In the genomic region with DNA sequence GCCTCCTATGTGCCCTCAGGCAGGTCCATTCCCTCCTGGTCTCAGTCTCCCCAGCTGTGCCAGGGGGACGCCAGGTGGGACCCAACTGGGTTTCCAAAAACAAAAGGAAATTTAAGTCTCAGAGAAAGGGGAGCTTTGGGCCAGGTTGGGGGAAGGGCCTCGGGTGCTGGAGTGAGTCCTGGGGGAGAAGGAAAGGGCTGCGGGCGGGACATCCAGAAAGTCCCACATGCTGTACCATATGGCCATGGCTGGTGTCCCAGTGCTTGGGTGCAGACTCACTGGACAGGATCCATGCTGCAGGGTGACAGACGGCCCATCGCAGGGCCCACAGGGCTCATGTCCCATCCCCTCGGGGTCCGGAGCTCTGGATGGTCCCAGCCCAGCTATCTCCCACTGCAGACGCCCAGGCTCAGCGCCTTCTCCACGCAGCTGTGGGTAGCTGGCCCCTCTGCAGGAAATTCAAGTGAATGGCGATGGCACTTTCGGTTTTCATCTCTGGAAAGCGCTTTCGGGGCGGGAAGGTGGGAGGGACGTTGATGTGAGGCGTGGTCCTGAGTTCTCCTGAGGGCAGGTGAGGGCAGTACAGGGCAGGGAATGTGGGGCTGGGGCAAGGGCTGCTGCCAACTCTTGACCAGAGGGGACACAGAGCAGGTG, we compare ENCODE assay signal across 8 cellular contexts. TPM values are rescaled to one million over a fixed set of nuclear protein-coding genes. Genes with fewer than 3 reads are reported as not detected.
A peak's percentile ranks its signal among the peaks of the same experiment; 100 is the strongest.
DNase-seq lines count a peak whose midpoint lies in the region; ATAC-seq and TF ChIP-seq lines count a peak whose summit lies in the region.
"Not testable (repeated sequence)": the region's sequence is repeated elsewhere in the genome, so short reads cannot be mapped to it uniquely, and the experiment has no call there.
"Had no signal": no experiment of that assay in that cellular context is flagged by ENCODE, and none has a peak within 500 bp of the region (broad histone marks: within the 10 kb centered on the region; RNA-seq: fewer than 3 reads in every experiment).

No MANE protein-coding gene starts in this region.

- H3K4me3 Mint-ChIP-seq in activated naive CD4-positive, alpha-beta T cell treated with anti-CD3 and anti-CD28 coated beads, Interleukin-2, amount 50 U/mL, for 24 hours = peak overlapping the region; percentile 4
- H3K4me3 Mint-ChIP-seq in stimulated activated memory B cell treated with anti-CD40 and anti-IgM and Interleukin-4, amounts not matched to agents 10 μg/mL and 1 μg/mL and 100 μg/mL, for 72 hours = peak overlapping the region; percentile 37

- not testable (repeated sequence) for H3K27ac Mint-ChIP-seq in activated naive CD4-positive, alpha-beta T cell treated with anti-CD3 and anti-CD28 coated beads, Interleukin-2, amount 50 U/mL, for 24 hours; stimulated activated memory B cell treated with anti-CD40 and anti-IgM and Interleukin-4, amounts not matched to agents 10 μg/mL and 1 μg/mL and 100 μg/mL, for 72 hours

- WGBS in lung, 2 donors = 70 to 81% methylated on average over 5 to 8 of the region's 18 CpGs

- ATAC-seq in lung (ENCODE audit: insufficient read depth, low FRiP score); stimulated activated memory B cell treated with anti-CD40 and anti-IgM and Interleukin-4, amounts not matched to agents 10 μg/mL and 1 μg/mL and 100 μg/mL, for 72 hours: not testable (repeated sequence)

- not testable (repeated sequence) for H3K4me1 ChIP-seq in colonic mucosa; lung (ENCODE audit: control insufficient read depth in 2 of 2, insufficient read depth in 2 of 2, low read length in 2 of 2)

- not testable (repeated sequence) for H3K27me3 Mint-ChIP-seq in activated naive CD4-positive, alpha-beta T cell treated with anti-CD3 and anti-CD28 coated beads, Interleukin-2, amount 50 U/mL, for 24 hours; stimulated activated memory B cell treated with anti-CD40 and anti-IgM and Interleukin-4, amounts not matched to agents 10 μg/mL and 1 μg/mL and 100 μg/mL, for 72 hours

- not testable (repeated sequence) for H3K36me3 ChIP-seq in colonic mucosa; lung (ENCODE audit: control insufficient read depth in 2 of 2, insufficient read depth in 2 of 2, low read length in 2 of 2)

- not testable (repeated sequence) for H3K9me3 ChIP-seq in colonic mucosa; lung (ENCODE audit: control insufficient read depth in 2 of 2, insufficient read depth in 1 of 2, low read length in 1 of 2)

- peak overlapping the region; percentile 32 for H3K27ac ChIP-seq in colonic mucosa
- H3K27ac ChIP-seq in lung (ENCODE audit: low read depth in 1 of 2, low read length in 1 of 2) = not testable (repeated sequence)

- peak; percentile 0 for DNase-seq in ELF-1 (ENCODE audit: low read depth, low spot score)
- DNase-seq in NCI-H446 treated with DMSO at 0.1 percent for 48 hours (lab: John Stamatoyannopoulos, UW) = peak; percentile 10
- DNase-seq in activated CD8-positive, alpha-beta memory T cell treated with anti-CD3 and anti-CD28 coated beads for 24 hours = peak; percentile 53
- not testable (repeated sequence) for DNase-seq in colonic mucosa
- peak; percentile 22 for DNase-seq in lung (ENCODE audit: low spot score)

- peak overlapping the region in 1 of 2 donors; percentile 51 for H3K9ac ChIP-seq in colonic mucosa (ENCODE audit: low read depth in 2 of 2, low read length in 2 of 2)

- H3K27me3 ChIP-seq in colonic mucosa; lung (ENCODE audit: control insufficient read depth, insufficient read depth): not testable (repeated sequence)

- not testable (repeated sequence) for H3K9me3 Mint-ChIP-seq in activated naive CD4-positive, alpha-beta T cell treated with anti-CD3 and anti-CD28 coated beads, Interleukin-2, amount 50 U/mL, for 24 hours; stimulated activated memory B cell treated with anti-CD40 and anti-IgM and Interleukin-4, amounts not matched to agents 10 μg/mL and 1 μg/mL and 100 μg/mL, for 72 hours

- intact Hi-C loops in colonic mucosa (cut with DNase I) = not testable (repeated sequence)

- not testable (repeated sequence) for H3K36me3 Mint-ChIP-seq in activated naive CD4-positive, alpha-beta T cell treated with anti-CD3 and anti-CD28 coated beads, Interleukin-2, amount 50 U/mL, for 24 hours; stimulated activated memory B cell treated with anti-CD40 and anti-IgM and Interleukin-4, amounts not matched to agents 10 μg/mL and 1 μg/mL and 100 μg/mL, for 72 hours

- H3K4me3 ChIP-seq in colonic mucosa, lung: not testable (repeated sequence)

- not testable (repeated sequence) for TF ChIP-seq CTCF in colonic mucosa (IDR thresholded peaks at IDR 0.05); lung (IDR thresholded peaks at IDR 0.05; ENCODE audit: control extremely low read depth, extremely low read depth)

- H3K4me1 Mint-ChIP-seq in activated naive CD4-positive, alpha-beta T cell treated with anti-CD3 and anti-CD28 coated beads, Interleukin-2, amount 50 U/mL, for 24 hours; stimulated activated memory B cell treated with anti-CD40 and anti-IgM and Interleukin-4, amounts not matched to agents 10 μg/mL and 1 μg/mL and 100 μg/mL, for 72 hours: not testable (repeated sequence)

RNA-seq across cellular contexts. Expression of a gene that starts 1.1 kb away (rescaled TPM):
- total RNA-seq in colonic mucosa (10 to 100 TPM in 1 of 2 donors, 1 to 10 TPM in 1; 9.0 to 20.5 TPM), lung (not detected)
- not detected for polyA plus RNA-seq in lung
- total RNA-seq: GM23338 had no signal
- polyA plus RNA-seq: GM23338 had no signal

RNA-seq across cellular contexts. Expression of a gene that starts 7.9 kb away (rescaled TPM):
- total RNA-seq in colonic mucosa = 1 to 10 TPM; 7.9 to 9.6 TPM
- total RNA-seq in lung = under 1 TPM in 1 of 2 donors, not detected in 1; 0.15 TPM
- polyA plus RNA-seq in lung = not detected
- total RNA-seq: GM23338 had no signal
- polyA plus RNA-seq: GM23338 had no signal

Comparison
In these comparisons a context has a peak if more than half of its experiments do, and no peak if none do; other contexts are left out.
1. RNA of a gene that starts 1.1 kb away (total RNA-seq): 9.0 to 20.5 TPM in colonic mucosa; not detected in lung; every median in the first group is over 10 times any median in the second.
2. RNA of a gene that starts 7.9 kb away (total RNA-seq): 7.9 to 9.6 TPM in colonic mucosa; 0.15 TPM in lung; every median in the first group is over 4 times any median in the second.